In the genomic region with DNA sequence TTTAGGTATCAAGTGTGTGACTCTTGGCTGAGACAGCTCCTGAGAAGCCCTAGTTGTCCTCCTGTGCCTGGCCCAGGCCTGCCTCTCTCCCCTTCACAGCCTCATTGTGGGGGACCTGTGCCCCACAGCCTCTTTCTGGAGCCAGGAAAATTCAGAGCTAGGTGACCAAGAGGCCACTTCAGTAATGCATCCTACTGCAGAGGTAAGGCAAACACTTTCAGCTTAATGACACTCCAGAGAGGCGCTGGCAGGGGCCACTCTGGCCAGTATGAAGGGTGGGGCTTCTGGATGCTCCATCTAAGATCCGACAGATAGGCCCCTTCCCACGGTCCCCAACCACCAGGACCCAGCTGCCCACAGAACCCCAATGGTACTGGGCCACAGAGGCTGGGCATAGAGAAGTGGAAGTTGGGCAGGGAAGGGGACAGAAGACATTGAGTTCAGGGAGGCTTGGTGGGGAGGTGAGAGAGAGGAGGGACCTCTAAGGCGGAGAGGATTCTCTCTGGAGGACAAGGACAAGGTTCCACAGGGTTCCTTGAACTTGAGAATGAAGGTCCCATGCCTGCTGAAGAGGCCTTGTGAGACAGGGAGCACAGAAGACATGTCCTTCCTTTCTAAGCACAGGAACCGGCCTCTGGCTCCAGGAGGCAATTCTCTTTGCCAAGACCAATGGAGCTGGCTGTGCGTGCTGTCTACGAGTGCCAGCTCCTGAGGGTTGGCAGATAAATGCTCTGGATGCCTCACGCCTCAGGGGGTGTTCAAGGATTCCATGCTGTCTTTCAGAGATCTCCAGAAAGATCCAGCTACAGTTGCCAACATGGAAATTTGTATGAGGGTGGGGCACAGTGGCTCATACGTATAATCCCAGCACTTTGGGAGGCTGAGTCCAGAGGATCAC, we compare ENCODE assay signal across 19 cellular contexts. TPM values are rescaled to one million over a fixed set of nuclear protein-coding genes. Genes with fewer than 3 reads are reported as not detected.
A peak's percentile ranks its signal among the peaks of the same experiment; 100 is the strongest.
DNase-seq lines count a peak whose midpoint lies in the region; ATAC-seq and TF ChIP-seq lines count a peak whose summit lies in the region.
"Had no signal": no experiment of that assay in that cellular context is flagged by ENCODE, and none has a peak within 500 bp of the region (broad histone marks: within the 10 kb centered on the region; RNA-seq: fewer than 3 reads in every experiment).

No MANE protein-coding gene starts in this region.

- H3K4me3 ChIP-seq in adrenal gland: no peak overlapping the region
- H3K4me3 ChIP-seq in osteoblast (ENCODE audit: insufficient read depth, low read length): no peak overlapping the region
- H3K4me3 ChIP-seq: gastrocnemius medialis, spleen had no signal

- H3K9me3 Mint-ChIP-seq in CD14-positive monocyte (peaks cover 0 to 2% (median 0%) of the 10 kb centered on the region in 7 donors), WTC11 (no peaks in the 10 kb centered on the region)
- H3K9me3 Mint-ChIP-seq: activated CD4-positive, alpha-beta T cell treated with anti-CD3 and anti-CD28 coated beads, Interleukin-2, amount 10 ng/mL, durations not matched to agents 7 days and 5 days; activated naive CD8-positive, alpha-beta T cell treated with anti-CD3 and anti-CD28 coated beads for 36 hours; activated T-cell treated with anti-CD3 and anti-CD28 coated beads, Interleukin-2, amount 50 U/mL, for 4 hours; stimulated activated naive CD8-positive, alpha-beta T cell treated with anti-CD3 and anti-CD28 coated beads, Interleukin-15, Interleukin-2, amounts not matched to agents 100 ng/mL and 50 ng/mL, for 24 hours had no signal

- peaks cover 3 to 6% (median 5%) of the 10 kb centered on the region in 3 donors for H3K27me3 Mint-ChIP-seq in CD14-positive monocyte (ENCODE audit: low read depth in 3 of 3)
- no peaks in the 10 kb centered on the region for H3K27me3 Mint-ChIP-seq in WTC11 (ENCODE audit: low read depth)

- POLR2A ChIA-PET in WTC11 (lab: Charles Lee): no interaction called here

- H3K36me3 Mint-ChIP-seq in CD14-positive monocyte (no peaks in the 10 kb centered on the region), WTC11 (no peaks in the 10 kb centered on the region)
- H3K36me3 Mint-ChIP-seq: activated naive CD8-positive, alpha-beta T cell treated with anti-CD3 and anti-CD28 coated beads for 36 hours had no signal

- no peak overlapping the region for H3K4me3 Mint-ChIP-seq in CD14-positive monocyte
- no peak overlapping the region for H3K4me3 Mint-ChIP-seq in WTC11
- H3K4me3 Mint-ChIP-seq: activated CD4-positive, alpha-beta T cell treated with anti-CD3 and anti-CD28 coated beads, Interleukin-2, amount 10 ng/mL, durations not matched to agents 7 days and 5 days; activated naive CD8-positive, alpha-beta T cell treated with anti-CD3 and anti-CD28 coated beads for 36 hours; activated T-cell treated with anti-CD3 and anti-CD28 coated beads, Interleukin-2, amount 50 U/mL, for 4 hours; stimulated activated naive CD8-positive, alpha-beta T cell treated with anti-CD3 and anti-CD28 coated beads, Interleukin-15, Interleukin-2, amounts not matched to agents 100 ng/mL and 50 ng/mL, for 24 hours had no signal

- TF ChIP-seq POLR2A in adrenal gland (IDR thresholded peaks at IDR 0.05): no peak

- H3K27ac Mint-ChIP-seq in CD14-positive monocyte (peak overlapping the region; percentile 48 to 91 (median 74)), WTC11 (no peak overlapping the region)
- H3K27ac Mint-ChIP-seq: activated CD4-positive, alpha-beta T cell treated with anti-CD3 and anti-CD28 coated beads, Interleukin-2, amount 10 ng/mL, durations not matched to agents 7 days and 5 days; activated naive CD8-positive, alpha-beta T cell treated with anti-CD3 and anti-CD28 coated beads for 36 hours; stimulated activated naive CD8-positive, alpha-beta T cell treated with anti-CD3 and anti-CD28 coated beads, Interleukin-15, Interleukin-2, amounts not matched to agents 100 ng/mL and 50 ng/mL, for 24 hours had no signal

- no peaks in the 10 kb centered on the region for H3K36me3 ChIP-seq in adrenal gland (replicated peaks in 1 of 2)
- H3K36me3 ChIP-seq in osteoblast (ENCODE audit: insufficient read depth, low read length): no peaks in the 10 kb centered on the region
- H3K36me3 ChIP-seq: gastrocnemius medialis, spleen had no signal

- H3K27ac ChIP-seq in adrenal gland (no peak overlapping the region), osteoblast (ENCODE audit: low read depth, low read length) (peak overlapping the region; percentile 28)
- H3K27ac ChIP-seq: gastrocnemius medialis, spleen had no signal

- no peak for ATAC-seq in WTC11
- ATAC-seq: activated T-cell treated with anti-CD3 and anti-CD28 coated beads, Interleukin-2, amount 50 U/mL, for 4 hours; gastrocnemius medialis had no signal

- H3K4me1 Mint-ChIP-seq in CD14-positive monocyte: peaks cover 21% of the 10 kb centered on the region
- H3K4me1 Mint-ChIP-seq in WTC11: no peaks in the 10 kb centered on the region
- H3K4me1 Mint-ChIP-seq: activated CD4-positive, alpha-beta T cell treated with anti-CD3 and anti-CD28 coated beads, Interleukin-2, amount 10 ng/mL, durations not matched to agents 7 days and 5 days; activated naive CD8-positive, alpha-beta T cell treated with anti-CD3 and anti-CD28 coated beads for 36 hours had no signal

- H4K20me1 ChIP-seq in osteoblast (ENCODE audit: insufficient read depth, low read length): no peaks in the 10 kb centered on the region

- TF ChIP-seq CTCF in CD14-positive monocyte (IDR thresholded peaks at IDR 0.05) (no peak), adrenal gland (IDR thresholded peaks at IDR 0.05) (no peak), osteoblast (IDR thresholded peaks at IDR 0.05; ENCODE audit: extremely low read depth, low read depth, low read length) (no peak), WTC11 (IDR thresholded peaks at IDR 0.05) (no peak)

- intact Hi-C loops in CD14-positive monocyte (cut with micrococcal nuclease): no loop called here
- intact Hi-C loops in adrenal gland (cut with DNase I): no loop called here
- intact Hi-C loops in cardiac septum (cut with DNase I): no loop called here

- 53 to 81% (median 62%) methylated on average over 6 to 9 of the region's 9 CpGs for WGBS in adrenal gland, 4 donors

- no peaks in the 10 kb centered on the region for H3K79me2 ChIP-seq in osteoblast (ENCODE audit: insufficient read depth, low read length)

- DNase-seq in CD14-positive monocyte (ENCODE audit: low spot score): peak; percentile 22
- DNase-seq in adrenal gland: peak in 4 of 7 donors; percentile 26 to 37 (median 30)
- DNase-seq in cardiac septum (ENCODE audit: low spot score): peak; percentile 72
- DNase-seq in osteoblast (ENCODE audit: insufficient read length, low spot score, missing footprints): peak; percentile 58
- DNase-seq in DMS153 treated with DMSO at 0.1 percent for 48 hours (lab: John Stamatoyannopoulos, UW; ENCODE audit: unreplicated experiment): no peak
- no peak for DNase-seq in NOMO-1 (lab: John Stamatoyannopoulos, UW; ENCODE audit: unreplicated experiment in 2 of 2)
- DNase-seq in NCI-H774 (lab: John Stamatoyannopoulos, UW): no peak
- DNase-seq in WTC11 (ENCODE audit: low spot score): no peak
- DNase-seq: activated CD4-positive, alpha-beta T cell treated with anti-CD3 and anti-CD28 coated beads, Interleukin-2, amount 10 ng/mL, durations not matched to agents 7 days and 5 days; activated naive CD8-positive, alpha-beta T cell treated with anti-CD3 and anti-CD28 coated beads for 36 hours; activated T-cell treated with anti-CD3 and anti-CD28 coated beads, Interleukin-2, amount 50 U/mL, for 4 hours; central memory CD4-positive, alpha-beta T cell; gastrocnemius medialis; NCI-H1092; NCI-H2171; spleen; T-helper 9 cell had no signal

- no peak overlapping the region for H2AFZ ChIP-seq in osteoblast (ENCODE audit: low read length)

- H3K4me1 ChIP-seq in adrenal gland (replicated peaks in 1 of 2): no peaks in the 10 kb centered on the region
- peaks cover 21% of the 10 kb centered on the region for H3K4me1 ChIP-seq in osteoblast (ENCODE audit: insufficient read depth, low read length)

- H3K9me3 ChIP-seq in adrenal gland (replicated peaks in 1 of 3) (no peaks in the 10 kb centered on the region), osteoblast (ENCODE audit: low read depth, low read length) (no peaks in the 10 kb centered on the region)
- H3K9me3 ChIP-seq: gastrocnemius medialis, spleen had no signal

- no peak overlapping the region for H3K4me2 ChIP-seq in osteoblast (ENCODE audit: insufficient read depth, low read length)

- CTCF ChIA-PET in WTC11 (lab: Charles Lee): interaction anchor here (0.9 kb wide), 1 partner anchor 154 kb away, joined by 3 read pairs; no protein-coding TSS in a partner anchor

- H3K27me3 ChIP-seq in adrenal gland (no peaks in the 10 kb centered on the region), osteoblast (ENCODE audit: insufficient read depth, low read length) (no peaks in the 10 kb centered on the region)
- H3K27me3 ChIP-seq: gastrocnemius medialis, spleen had no signal

TF ChIP-seq in WTC11, 78 proteins besides CTCF, POLR2A, EP300 and RAD21:
- TF ChIP-seq GTF2I (CRISPR knock-in tag; conservative IDR thresholded peaks at IDR 0.05): no peak
- TF ChIP-seq ZNF423 (CRISPR knock-in tag; IDR thresholded peaks at IDR 0.05): no peak
- TF ChIP-seq NFYB (CRISPR knock-in tag; conservative IDR thresholded peaks at IDR 0.05; ENCODE audit: low read depth): no peak
TF ChIP-seq in WTC11: peak in this region for 0.

RNA-seq across cellular contexts. Expression of a gene that starts 46.4 kb away (rescaled TPM):
- 1 to 10 TPM in 1 of 2 donors, under 1 TPM in 1; 0.47 to 1.6 TPM for polyA plus RNA-seq in CD14-positive monocyte
- 100 to 1,000 TPM in 6 of 8 donors, 10 to 100 TPM in 2; 41.9 to 262 (median 149) TPM for total RNA-seq in adrenal gland
- polyA plus RNA-seq in adrenal gland: 10 to 100 TPM; 32.1 to 60.8 (median 46.9) TPM
- total RNA-seq in cardiac septum: 792 TPM
- 78.2 and 137 TPM in 2 replicates for total RNA-seq in osteoblast
- 1.5 to 2.1 TPM (median 1.8 TPM) in 3 replicates for total RNA-seq in WTC11 (2021)
- total RNA-seq: activated naive CD8-positive, alpha-beta T cell treated with anti-CD3 and anti-CD28 coated beads for 36 hours had no signal

RNA-seq across cellular contexts. Expression of a gene that starts 49.1 kb away (rescaled TPM):
- not detected for polyA plus RNA-seq in CD14-positive monocyte
- total RNA-seq in adrenal gland: 1 to 10 TPM in 7 of 8 donors, under 1 TPM in 1; 0.78 to 5.3 (median 2.0) TPM
- 1 to 10 TPM in 2 of 3 donors, under 1 TPM in 1; 0.42 to 8.0 (median 3.2) TPM for polyA plus RNA-seq in adrenal gland
- 7.0 TPM for total RNA-seq in cardiac septum
- 2.5 and 2.7 TPM in 2 replicates for total RNA-seq in osteoblast
- 0.16 to 0.50 TPM (median 0.27 TPM) in 3 replicates for total RNA-seq in WTC11 (2021)
- total RNA-seq: activated CD4-positive, alpha-beta T cell treated with anti-CD3 and anti-CD28 coated beads, Interleukin-2, amount 10 ng/mL, durations not matched to agents 7 days and 5 days; activated naive CD8-positive, alpha-beta T cell treated with anti-CD3 and anti-CD28 coated beads for 36 hours; activated T-cell treated with anti-CD3 and anti-CD28 coated beads, Interleukin-2, amount 50 U/mL, for 4 hours; SK-MEL-5 had no signal

Comparison
In these comparisons a context has a peak if more than half of its experiments do, and no peak if none do; other contexts are left out.
1. DNase-seq: peak in CD14-positive monocyte (single experiment), adrenal gland (4 of 7), cardiac septum (single experiment) and osteoblast (single experiment); none in DMS153 treated with DMSO at 0.1 percent for 48 hours (single experiment), NOMO-1 (0 of 2), NCI-H774 (single experiment) and WTC11 (single experiment).
2. RNA of a gene that starts 46.4 kb away (total RNA-seq): 792 TPM in cardiac septum (single experiment), 41.9 to 262 TPM in adrenal gland and 78.2 to 137 TPM in osteoblast; 1.5 to 2.1 TPM in WTC11; every median in the first group is over 10 times any median in the second.